1 cellular context compared by ENCODE assay signal in genomic region chr1:161238039-161238473, GRCh38.
TF ChIP-seq lines count a peak whose summit lies in the region.

TSS of gene NR1I3 (minus strand) at chr1:161238203. CDS start at chr1:161236565, 1,638 bp downstream.

TF ChIP-seq in HepG2, 621 proteins besides CTCF, POLR2A, EP300 and RAD21 (continued from another document and continues in another):
- TF ChIP-seq USF2 (IDR thresholded peaks at IDR 0.05; ENCODE audit: low read depth, low read length) (no peak), USF2 (CRISPR knock-in tag; IDR thresholded peaks at IDR 0.05; ENCODE audit: borderline replicate concordance) (no peak), TFE3 (CRISPR knock-in tag; IDR thresholded peaks at IDR 0.05) (no peak), ERF (CRISPR knock-in tag; IDR thresholded peaks at IDR 0.05) (no peak), ZSCAN30 (CRISPR knock-in tag; IDR thresholded peaks at IDR 0.05) (no peak), ZNF780A (CRISPR knock-in tag; IDR thresholded peaks at IDR 0.05) (no peak), ZNF3 (CRISPR knock-in tag; IDR thresholded peaks at IDR 0.05) (no peak), CENPX (CRISPR knock-in tag; IDR thresholded peaks at IDR 0.05) (no peak), ZNF639 (CRISPR knock-in tag; conservative IDR thresholded peaks at IDR 0.05) (no peak), PAXIP1 (CRISPR knock-in tag; conservative IDR thresholded peaks at IDR 0.05) (peak; percentile 93), ZBTB42 (CRISPR knock-in tag; IDR thresholded peaks at IDR 0.05) (no peak), NR1H2 (CRISPR knock-in tag; IDR thresholded peaks at IDR 0.05; ENCODE audit: borderline replicate concordance, low read depth) (no peak), NFRKB (IDR thresholded peaks at IDR 0.05) (no peak), ZNF781 (CRISPR knock-in tag; IDR thresholded peaks at IDR 0.05; ENCODE audit: borderline replicate concordance, not compliant biosample characterization) (no peak), PLSCR1 (CRISPR knock-in tag; IDR thresholded peaks at IDR 0.05; ENCODE audit: borderline replicate concordance) (no peak), ZNF496 (CRISPR knock-in tag; IDR thresholded peaks at IDR 0.05; ENCODE audit: insufficient replicate concordance) (no peak), MAFK (conservative IDR thresholded peaks at IDR 0.05 in 1 of 2, IDR thresholded peaks at IDR 0.05 in 1 of 2; ENCODE audit: low read length in 2 of 2) (no peak), HMG20A (CRISPR knock-in tag; IDR thresholded peaks at IDR 0.05; ENCODE audit: borderline replicate concordance) (peak; percentile 71; the same call in 1 of the 2 replicates), ZNF589 (CRISPR knock-in tag; conservative IDR thresholded peaks at IDR 0.05) (no peak; the same call in 1 of the 2 replicates), IRX3 (CRISPR knock-in tag; IDR thresholded peaks at IDR 0.05; ENCODE audit: borderline replicate concordance, low read depth) (no peak), ZBTB40 (IDR thresholded peaks at IDR 0.05) (no peak), ZBTB40 (CRISPR knock-in tag; IDR thresholded peaks at IDR 0.05) (peak; percentile 43; the same call in 1 of the 2 replicates), ZSCAN12 (CRISPR knock-in tag; IDR thresholded peaks at IDR 0.05) (no peak), ZNF879 (CRISPR knock-in tag; IDR thresholded peaks at IDR 0.05) (no peak), SIN3A (IDR thresholded peaks at IDR 0.05; ENCODE audit: borderline replicate concordance, low read depth, low read length) (no peak), ZBTB26 (CRISPR knock-in tag; IDR thresholded peaks at IDR 0.05; ENCODE audit: borderline replicate concordance) (no peak), TFDP1 (CRISPR knock-in tag; IDR thresholded peaks at IDR 0.05; ENCODE audit: borderline replicate concordance) (no peak), ZNF432 (CRISPR knock-in tag; IDR thresholded peaks at IDR 0.05; ENCODE audit: borderline replicate concordance) (no peak), SNAPC5 (CRISPR knock-in tag; IDR thresholded peaks at IDR 0.05; ENCODE audit: borderline replicate concordance) (no peak), TCF7L2 (IDR thresholded peaks at IDR 0.05; ENCODE audit: low read depth, low read length) (no peak), RNF219 (CRISPR knock-in tag; IDR thresholded peaks at IDR 0.05) (no peak), MED8 (CRISPR knock-in tag; IDR thresholded peaks at IDR 0.05; ENCODE audit: insufficient replicate concordance) (no peak), ZNF101 (CRISPR knock-in tag; IDR thresholded peaks at IDR 0.05; ENCODE audit: borderline replicate concordance, low read depth) (no peak), ZNF24 (IDR thresholded peaks at IDR 0.05) (no peak)
